23 cellular contexts compared by ENCODE assay signal in the genomic region with DNA sequence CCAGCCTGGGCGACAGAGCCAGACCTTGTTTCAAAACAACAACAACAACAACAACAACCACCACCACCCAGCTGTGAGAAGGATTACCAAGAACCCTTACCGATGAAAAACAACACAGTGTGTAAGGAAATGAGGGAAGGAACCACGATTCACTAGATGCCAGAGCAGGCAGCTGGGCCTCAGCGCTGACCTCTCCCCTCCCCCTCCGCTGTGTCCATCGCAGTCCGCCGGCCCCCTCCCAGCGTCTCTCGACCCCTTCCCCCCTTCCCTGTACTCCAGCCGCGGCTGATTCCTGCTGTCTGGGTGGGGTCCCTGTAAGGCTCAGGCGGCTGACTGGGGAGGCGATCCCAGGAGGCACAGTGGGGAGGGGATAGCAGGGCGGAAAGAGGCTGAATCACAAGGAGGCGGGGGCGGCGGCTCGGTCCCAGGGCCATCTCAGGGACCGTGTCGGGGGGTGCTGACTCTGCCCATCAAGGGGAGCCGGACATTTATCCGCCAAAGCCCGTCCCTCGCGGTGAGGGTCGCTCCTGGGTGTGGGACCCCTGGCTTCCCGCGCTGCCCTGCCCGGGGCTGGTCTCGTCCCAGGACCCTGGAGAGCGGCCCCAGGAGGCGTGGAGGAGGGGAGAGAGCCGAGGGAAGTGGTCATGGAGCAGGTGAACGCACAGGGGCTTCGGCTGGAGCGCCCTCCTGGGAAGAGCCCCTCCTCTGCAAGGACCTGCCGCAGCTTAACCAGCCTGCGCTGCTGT.
DNase-seq lines count a peak whose midpoint lies in the region; ATAC-seq, FAIRE-seq and TF ChIP-seq lines count a peak whose summit lies in the region.
"Had no signal": no experiment of that assay in that cellular context is flagged by ENCODE, and none has a peak within 500 bp of the region (broad histone marks: within the 10 kb centered on the region; RNA-seq: fewer than 3 reads in every experiment).

No MANE protein-coding gene starts in this region.

- no peak for ATAC-seq in activated CD8-positive, alpha-beta memory T cell treated with anti-CD3 and anti-CD28 coated beads, Interleukin-2, amount 10 ng/mL, durations not matched to agents 7 days and 5 days
- ATAC-seq in T-helper 17 cell (no peak), HG03457 (IDR thresholded peaks at IDR 0.05; ENCODE audit: unreplicated experiment) (no peak)
- ATAC-seq: left colon; stimulated activated effector memory CD8-positive, alpha-beta T cell treated with anti-CD3 and anti-CD28 coated beads, Interleukin-12 subunit alpha, Interleukin-12 subunit beta, amount 100 ng/mL, for 72 hours had no signal

- no peaks in the 10 kb centered on the region for H3K9me3 ChIP-seq in hepatocyte (ENCODE audit: low read depth)
- H3K9me3 ChIP-seq in T-helper 17 cell (ENCODE audit: control insufficient read depth, low read length, poor library complexity, severe bottlenecking), result no peaks in the 10 kb centered on the region
- H3K9me3 ChIP-seq in MM.1S (replicated peaks; ENCODE audit: insufficient read depth, low read length), result no peaks in the 10 kb centered on the region
- H3K9me3 ChIP-seq: ascending aorta had no signal

- no peak overlapping the region for H2AFZ ChIP-seq in hepatocyte
- H2AFZ ChIP-seq in MM.1S (ENCODE audit: low read length), result no peak overlapping the region
- H2AFZ ChIP-seq: GM23248, PC-9 had no signal

- no peaks in the 10 kb centered on the region for H3K79me2 ChIP-seq in hepatocyte
- no peaks in the 10 kb centered on the region for H3K79me2 ChIP-seq in MM.1S (ENCODE audit: low read length)

- no peaks in the 10 kb centered on the region for H3K4me1 Mint-ChIP-seq in activated CD8-positive, alpha-beta memory T cell treated with anti-CD3 and anti-CD28 coated beads, Interleukin-2, amount 10 ng/mL, durations not matched to agents 7 days and 5 days
- H3K4me1 Mint-ChIP-seq in nephron progenitor cell (peaks cover 42% of the 10 kb centered on the region), T-helper 17 cell (no peaks in the 10 kb centered on the region)
- H3K4me1 Mint-ChIP-seq: activated CD4-positive, alpha-beta memory T cell treated with anti-CD3 and anti-CD28 coated beads, Interleukin-2, amount 10 ng/mL, durations not matched to agents 7 days and 5 days; activated naive CD4-positive, alpha-beta T cell treated with anti-CD3 and anti-CD28 coated beads, Interleukin-2, amount 50 U/mL, for 24 hours; stimulated activated effector memory CD8-positive, alpha-beta T cell treated with anti-CD3 and anti-CD28 coated beads, Interleukin-12 subunit alpha, Interleukin-12 subunit beta, amount 100 ng/mL, for 72 hours had no signal

- 5% methylated on average over 23 of the region's 39 CpGs for WGBS in hepatocyte (ENCODE audit: low lambda C conversion rate, missing lambda C conversion rate)

- H3K9me3 Mint-ChIP-seq in activated CD8-positive, alpha-beta memory T cell treated with anti-CD3 and anti-CD28 coated beads, Interleukin-2, amount 10 ng/mL, durations not matched to agents 7 days and 5 days (ENCODE audit: low read depth), result no peaks in the 10 kb centered on the region
- H3K9me3 Mint-ChIP-seq in nephron progenitor cell, result no peaks in the 10 kb centered on the region
- H3K9me3 Mint-ChIP-seq: activated CD4-positive, alpha-beta memory T cell treated with anti-CD3 and anti-CD28 coated beads, Interleukin-2, amount 10 ng/mL, durations not matched to agents 7 days and 5 days; activated naive CD4-positive, alpha-beta T cell treated with anti-CD3 and anti-CD28 coated beads, Interleukin-2, amount 50 U/mL, for 24 hours; activated T-cell treated with anti-CD3 and anti-CD28 coated beads, Interleukin-2, amount 50 U/mL, for 24 hours; stimulated activated effector memory CD8-positive, alpha-beta T cell treated with anti-CD3 and anti-CD28 coated beads, Interleukin-12 subunit alpha, Interleukin-12 subunit beta, amount 100 ng/mL, for 72 hours had no signal

- no peak overlapping the region for H3K9ac ChIP-seq in MM.1S (ENCODE audit: low read length)
- H3K9ac ChIP-seq: GM23248 had no signal

- H3K27ac ChIP-seq in hepatocyte, result no peak overlapping the region
- no peak overlapping the region for H3K27ac ChIP-seq in MM.1S (ENCODE audit: low read length)
- H3K27ac ChIP-seq: 22Rv1, ascending aorta, GM23248, PC-9, right atrium auricular region, SJCRH30 had no signal

- H3K36me3 Mint-ChIP-seq in activated CD8-positive, alpha-beta memory T cell treated with anti-CD3 and anti-CD28 coated beads, Interleukin-2, amount 10 ng/mL, durations not matched to agents 7 days and 5 days, result no peaks in the 10 kb centered on the region
- H3K36me3 Mint-ChIP-seq in nephron progenitor cell (ENCODE audit: low read depth) (no peaks in the 10 kb centered on the region), T-helper 17 cell (ENCODE audit: low read depth) (peaks cover 2% of the 10 kb centered on the region)
- H3K36me3 Mint-ChIP-seq: activated naive CD4-positive, alpha-beta T cell treated with anti-CD3 and anti-CD28 coated beads, Interleukin-2, amount 50 U/mL, for 24 hours; stimulated activated effector memory CD8-positive, alpha-beta T cell treated with anti-CD3 and anti-CD28 coated beads, Interleukin-12 subunit alpha, Interleukin-12 subunit beta, amount 100 ng/mL, for 72 hours had no signal

- peaks cover 16% of the 10 kb centered on the region for H3K4me1 ChIP-seq in hepatocyte (ENCODE audit: insufficient read depth)
- no peaks in the 10 kb centered on the region for H3K4me1 ChIP-seq in MM.1S (ENCODE audit: low read length)
- H3K4me1 ChIP-seq: ascending aorta, right atrium auricular region, SJCRH30 had no signal

- H3F3A ChIP-seq in MM.1S (ENCODE audit: insufficient read depth, low read length), result no peaks in the 10 kb centered on the region

- peak overlapping the region; percentile 49 for H3K4me2 ChIP-seq in hepatocyte
- H3K4me2 ChIP-seq in MM.1S (ENCODE audit: low read depth, low read length), result no peak overlapping the region
- H3K4me2 ChIP-seq: PC-9 had no signal

- peak; percentile 32 for FAIRE-seq in urothelium cell line (lab: Jason Lieb, UNC)

- H3K4me3 ChIP-seq in hepatocyte (no peak overlapping the region), MM.1S (ENCODE audit: low read length) (no peak overlapping the region)
- H3K4me3 ChIP-seq: ascending aorta, GM23248, PC-9, right atrium auricular region, SJCRH30 had no signal

- H3K4me3 Mint-ChIP-seq in activated CD8-positive, alpha-beta memory T cell treated with anti-CD3 and anti-CD28 coated beads, Interleukin-2, amount 10 ng/mL, durations not matched to agents 7 days and 5 days, result no peak overlapping the region
- H3K4me3 Mint-ChIP-seq in nephron progenitor cell (peak overlapping the region; percentile 69), T-helper 17 cell (no peak overlapping the region)
- H3K4me3 Mint-ChIP-seq: activated CD4-positive, alpha-beta memory T cell treated with anti-CD3 and anti-CD28 coated beads, Interleukin-2, amount 10 ng/mL, durations not matched to agents 7 days and 5 days; activated naive CD4-positive, alpha-beta T cell treated with anti-CD3 and anti-CD28 coated beads, Interleukin-2, amount 50 U/mL, for 24 hours; activated T-cell treated with anti-CD3 and anti-CD28 coated beads, Interleukin-2, amount 50 U/mL, for 24 hours; stimulated activated effector memory CD8-positive, alpha-beta T cell treated with anti-CD3 and anti-CD28 coated beads, Interleukin-12 subunit alpha, Interleukin-12 subunit beta, amount 100 ng/mL, for 72 hours had no signal

- TF ChIP-seq CTCF in hepatocyte (IDR thresholded peaks at IDR 0.05; ENCODE audit: poor library complexity), result no peak
- TF ChIP-seq CTCF in nephron progenitor cell (IDR thresholded peaks at IDR 0.05), result no peak
- no peak for TF ChIP-seq CTCF in MM.1S (IDR thresholded peaks at IDR 0.05; ENCODE audit: low read length)

- no peak overlapping the region for H3K27ac Mint-ChIP-seq in activated CD8-positive, alpha-beta memory T cell treated with anti-CD3 and anti-CD28 coated beads, Interleukin-2, amount 10 ng/mL, durations not matched to agents 7 days and 5 days
- no peak overlapping the region for H3K27ac Mint-ChIP-seq in nephron progenitor cell
- H3K27ac Mint-ChIP-seq in T-helper 17 cell, result no peak overlapping the region
- H3K27ac Mint-ChIP-seq: activated CD4-positive, alpha-beta memory T cell treated with anti-CD3 and anti-CD28 coated beads, Interleukin-2, amount 10 ng/mL, durations not matched to agents 7 days and 5 days; activated naive CD4-positive, alpha-beta T cell treated with anti-CD3 and anti-CD28 coated beads, Interleukin-2, amount 50 U/mL, for 24 hours; activated T-cell treated with anti-CD3 and anti-CD28 coated beads, Interleukin-2, amount 50 U/mL, for 24 hours; stimulated activated effector memory CD8-positive, alpha-beta T cell treated with anti-CD3 and anti-CD28 coated beads, Interleukin-12 subunit alpha, Interleukin-12 subunit beta, amount 100 ng/mL, for 72 hours had no signal

- H4K20me1 ChIP-seq in hepatocyte (ENCODE audit: insufficient read depth, poor library complexity, severe bottlenecking) (no peaks in the 10 kb centered on the region), MM.1S (ENCODE audit: insufficient read depth, low read length) (no peaks in the 10 kb centered on the region)

- H3K36me3 ChIP-seq in hepatocyte (replicated peaks; ENCODE audit: insufficient read depth, low read depth) (no peaks in the 10 kb centered on the region), MM.1S (replicated peaks; ENCODE audit: insufficient read depth, low read length) (no peaks in the 10 kb centered on the region)
- H3K36me3 ChIP-seq: ascending aorta, right atrium auricular region, SJCRH30 had no signal

- peaks cover 29% of the 10 kb centered on the region for H3K27me3 ChIP-seq in hepatocyte
- peaks cover 69% of the 10 kb centered on the region for H3K27me3 ChIP-seq in MM.1S (replicated peaks; ENCODE audit: insufficient read depth, low read length)
- H3K27me3 ChIP-seq: ascending aorta, right atrium auricular region had no signal

- DNase-seq in activated CD8-positive, alpha-beta memory T cell treated with anti-CD3 and anti-CD28 coated beads for 24 hours, result peak; percentile 15
- no peak for DNase-seq in activated CD8-positive, alpha-beta memory T cell treated with anti-CD3 and anti-CD28 coated beads, Interleukin-2, amount 10 ng/mL, durations not matched to agents 7 days and 5 days
- DNase-seq in hepatocyte (ENCODE audit: low spot score) (no peak), nephron progenitor cell (peak; percentile 79), urothelium cell line (ENCODE audit: low spot score) (no peak), T-helper 17 cell (no peak), MM.1S (no peak)
- DNase-seq: activated CD4-positive, alpha-beta memory T cell treated with anti-CD3 and anti-CD28 coated beads, Interleukin-2, amount 10 ng/mL, durations not matched to agents 7 days and 5 days; activated CD4-positive, CD25-positive, alpha-beta regulatory T cell; activated T-cell treated with anti-CD3 and anti-CD28 coated beads, Interleukin-2, amount 50 U/mL, for 24 hours; COR-L47; GM23248; left colon; NCI-H146; NCI-H774; PC-9; SJCRH30 had no signal

- peaks cover 52% of the 10 kb centered on the region for H3K27me3 Mint-ChIP-seq in activated CD8-positive, alpha-beta memory T cell treated with anti-CD3 and anti-CD28 coated beads, Interleukin-2, amount 10 ng/mL, durations not matched to agents 7 days and 5 days
- peaks cover 16% of the 10 kb centered on the region for H3K27me3 Mint-ChIP-seq in nephron progenitor cell (ENCODE audit: low read depth, poor library complexity)
- H3K27me3 Mint-ChIP-seq in T-helper 17 cell, result peaks cover 63% of the 10 kb centered on the region

- CTCF ChIA-PET in activated CD8-positive, alpha-beta memory T cell treated with anti-CD3 and anti-CD28 coated beads, Interleukin-2, amount 10 ng/mL, durations not matched to agents 7 days and 5 days (lab: Charles Lee), result no interaction called here

- H3K9me2 ChIP-seq in hepatocyte (replicated peaks; ENCODE audit: insufficient read depth) (no peaks in the 10 kb centered on the region), MM.1S (replicated peaks; ENCODE audit: insufficient read depth, low read length) (no peaks in the 10 kb centered on the region)

Comparison
In these comparisons a context has a peak if more than half of its experiments do, and no peak if none do; other contexts are left out.
1. DNase-seq: peak in activated CD8-positive, alpha-beta memory T cell treated with anti-CD3 and anti-CD28 coated beads for 24 hours (single experiment) and nephron progenitor cell (single experiment); none in activated CD8-positive, alpha-beta memory T cell treated with anti-CD3 and anti-CD28 coated beads, Interleukin-2, amount 10 ng/mL, durations not matched to agents 7 days and 5 days (single experiment), hepatocyte (single experiment), urothelium cell line (single experiment), T-helper 17 cell (0 of 3) and MM.1S (single experiment).